In genomic region chr6:167112421-167112820, GRCh38 we compare ENCODE assay signal across 1 cellular context.
A peak's percentile ranks its signal among the peaks of the same experiment; 100 is the strongest.
TF ChIP-seq lines count a peak whose summit lies in the region.

No MANE protein-coding gene starts in this region.

TF ChIP-seq in GM12878, 131 proteins besides CTCF, POLR2A, EP300 and RAD21:
- TF ChIP-seq FOXK2 (IDR thresholded peaks at IDR 0.05) (no peak), ZBTB40 (IDR thresholded peaks at IDR 0.05; ENCODE audit: borderline replicate concordance) (no peak), MAX (IDR thresholded peaks at IDR 0.05; ENCODE audit: low read depth, low read length) (no peak), RAD51 (IDR thresholded peaks at IDR 0.05) (no peak), LARP7 (IDR thresholded peaks at IDR 0.05) (0 out of 2 replicates have a peak, but pooled peaks have one; percentile 29), ZZZ3 (IDR thresholded peaks at IDR 0.05; ENCODE audit: control insufficient read depth, insufficient read length, low read depth) (no peak), EZH2 (IDR thresholded peaks at IDR 0.05; ENCODE audit: borderline replicate concordance, control insufficient read depth, low read depth, low read length) (no peak), ZNF24 (IDR thresholded peaks at IDR 0.05) (no peak), HSF1 (IDR thresholded peaks at IDR 0.05; ENCODE audit: low read depth, low read length) (no peak), NR2C1 (IDR thresholded peaks at IDR 0.05) (no peak), TCF7 (IDR thresholded peaks at IDR 0.05; ENCODE audit: borderline replicate concordance) (no peak), KAT2A (conservative IDR thresholded peaks at IDR 0.05; ENCODE audit: control insufficient read depth, low read depth, low read length) (no peak), SUPT20H (IDR thresholded peaks at IDR 0.05; ENCODE audit: borderline replicate concordance, control insufficient read depth, low read depth, low read length) (no peak), RBBP5 (conservative IDR thresholded peaks at IDR 0.05) (no peak), ESRRA (IDR thresholded peaks at IDR 0.05; ENCODE audit: low read length) (no peak), MTA3 (IDR thresholded peaks at IDR 0.05; ENCODE audit: borderline replicate concordance, low read length) (0 out of 2 replicates have a peak, but pooled peaks have one; percentile 46), RUNX3 (IDR thresholded peaks at IDR 0.05; ENCODE audit: low read length) (peak; percentile 12; the same call in 1 of the 2 replicates), RCOR1 (conservative IDR thresholded peaks at IDR 0.05; ENCODE audit: low read depth, low read length) (no peak), ATF7 (IDR thresholded peaks at IDR 0.05; ENCODE audit: low read depth) (no peak), IRF3 (IDR thresholded peaks at IDR 0.05) (0 out of 2 replicates have a peak, but pooled peaks have one; percentile 11), HDGF (IDR thresholded peaks at IDR 0.05) (peak; percentile 89)
